In genomic region chr6:11425876-11426275, GRCh38 we compare ENCODE assay signal across 19 cellular contexts.
"Had no signal": no experiment of that assay in that cellular context is flagged by ENCODE, and none has a peak within 500 bp of the region (broad histone marks: within the 10 kb centered on the region; RNA-seq: fewer than 3 reads in every experiment).

No MANE protein-coding gene starts in this region.

- H3K27me3 Mint-ChIP-seq: activated CD4-positive, alpha-beta memory T cell treated with anti-CD3 and anti-CD28 coated beads for 36 hours; activated CD4-positive, alpha-beta T cell treated with anti-CD3 and anti-CD28 coated beads for 36 hours; activated naive CD8-positive, alpha-beta T cell; naive B cell; T-cell had no signal

- ATAC-seq: activated CD4-positive, alpha-beta T cell treated with anti-CD3 and anti-CD28 coated beads for 36 hours; stimulated activated effector memory CD8-positive, alpha-beta T cell treated with anti-CD3 and anti-CD28 coated beads, Interleukin-12 subunit alpha, Interleukin-12 subunit beta, amount 100 ng/mL, for 72 hours; T-cell had no signal

- H3K36me3 Mint-ChIP-seq: activated CD4-positive, alpha-beta memory T cell treated with anti-CD3 and anti-CD28 coated beads for 36 hours; activated naive CD8-positive, alpha-beta T cell; stimulated activated effector memory CD8-positive, alpha-beta T cell treated with anti-CD3 and anti-CD28 coated beads, Interleukin-12 subunit alpha, Interleukin-12 subunit beta, amount 100 ng/mL, for 72 hours; T-cell had no signal

- H3K36me3 ChIP-seq: tibial artery had no signal

- H3K27ac ChIP-seq: tibial artery, VCaP had no signal

- H3K27me3 ChIP-seq: tibial artery had no signal

- H3K27ac Mint-ChIP-seq: activated CD4-positive, alpha-beta memory T cell treated with anti-CD3 and anti-CD28 coated beads for 36 hours; activated CD4-positive, alpha-beta T cell treated with anti-CD3 and anti-CD28 coated beads for 36 hours; activated naive CD8-positive, alpha-beta T cell; dendritic cell treated with granulocyte-macrophage colony-stimulating factor and Interleukin-4, amounts not matched to agents 40 ng/mL and 50 ng/mL, for 4 days; stimulated activated effector memory CD8-positive, alpha-beta T cell treated with anti-CD3 and anti-CD28 coated beads, Interleukin-12 subunit alpha, Interleukin-12 subunit beta, amount 100 ng/mL, for 72 hours; T-cell had no signal

- H3K9me3 ChIP-seq: tibial artery had no signal

- DNase-seq: activated CD4-positive, alpha-beta memory T cell treated with anti-CD3 and anti-CD28 coated beads for 36 hours; activated CD4-positive, alpha-beta T cell treated with anti-CD3 and anti-CD28 coated beads for 36 hours; activated gamma-delta T cell; activated T-cell treated with anti-CD3 and anti-CD28 coated beads, Interleukin-2, amount 50 U/mL, for 48 hours; amygdala; effector memory CD4-positive, alpha-beta T cell; kidney glomerular epithelial cell; left ventricle myocardium superior; midbrain; naive B cell; nucleus accumbens; retina; T-cell; T1000; tibial artery had no signal

- H3K4me3 ChIP-seq: tibial artery had no signal

- H3K4me3 Mint-ChIP-seq: activated CD4-positive, alpha-beta memory T cell treated with anti-CD3 and anti-CD28 coated beads for 36 hours; activated CD4-positive, alpha-beta T cell treated with anti-CD3 and anti-CD28 coated beads for 36 hours; activated naive CD8-positive, alpha-beta T cell; dendritic cell treated with granulocyte-macrophage colony-stimulating factor and Interleukin-4, amounts not matched to agents 40 ng/mL and 50 ng/mL, for 4 days; naive B cell; stimulated activated effector memory CD8-positive, alpha-beta T cell treated with anti-CD3 and anti-CD28 coated beads, Interleukin-12 subunit alpha, Interleukin-12 subunit beta, amount 100 ng/mL, for 72 hours; T-cell had no signal

- H3K9me3 Mint-ChIP-seq: activated CD4-positive, alpha-beta memory T cell treated with anti-CD3 and anti-CD28 coated beads for 36 hours; stimulated activated effector memory CD8-positive, alpha-beta T cell treated with anti-CD3 and anti-CD28 coated beads, Interleukin-12 subunit alpha, Interleukin-12 subunit beta, amount 100 ng/mL, for 72 hours had no signal
